9 cellular contexts compared by ENCODE assay signal in genomic region chrX:100829730-100830129, GRCh38. TPM values are rescaled to one million over a fixed set of nuclear protein-coding genes. Genes with fewer than 3 reads are reported as not detected.
DNase-seq lines count a peak whose midpoint lies in the region; ATAC-seq, FAIRE-seq and TF ChIP-seq lines count a peak whose summit lies in the region.
"Had no signal": no experiment of that assay in that cellular context is flagged by ENCODE, and none has a peak within 500 bp of the region (broad histone marks: within the 10 kb centered on the region; RNA-seq: fewer than 3 reads in every experiment).

No MANE protein-coding gene starts in this region.

- H3K9me3 ChIP-seq in endodermal cell (ENCODE audit: control insufficient read depth, low read length): no peaks in the 10 kb centered on the region

- H3K27ac ChIP-seq in endodermal cell (ENCODE audit: low read depth, low read length): no peak overlapping the region

- no peak overlapping the region for H3K27ac Mint-ChIP-seq in endodermal cell
- H3K27ac Mint-ChIP-seq: brain had no signal

- WGBS in endodermal cell (ENCODE audit: insufficient coverage in 1 of 2, insufficient read length in 1 of 2), 2 experiments: 92% methylated on average over 1 of the region's 2 CpGs; no CpG with 5 or more reads in 1 of the 2 experiments

- peaks cover 54% of the 10 kb centered on the region for H3K36me3 Mint-ChIP-seq in endodermal cell (ENCODE audit: low read depth)

- peak; percentile 25; the same call in 1 of the 2 replicates for TF ChIP-seq POLR2A in GM12892 (IDR thresholded peaks at IDR 0.05; ENCODE audit: low read depth, low read length)
- TF ChIP-seq POLR2A in H54 (IDR thresholded peaks at IDR 0.05; ENCODE audit: low read depth, low read length): no peak

- H3K4me1 ChIP-seq in endodermal cell (ENCODE audit: control insufficient read depth, insufficient read depth, low read length): no peaks in the 10 kb centered on the region

- no peak for ATAC-seq in HG02763 (IDR thresholded peaks at IDR 0.05; ENCODE audit: unreplicated experiment)

- no peaks in the 10 kb centered on the region for H3K4me1 Mint-ChIP-seq in endodermal cell
- H3K4me1 Mint-ChIP-seq: brain had no signal

- peaks cover 41% of the 10 kb centered on the region for H3K9me3 Mint-ChIP-seq in endodermal cell
- H3K9me3 Mint-ChIP-seq: brain had no signal

- DNase-seq in GM12892 (ENCODE audit: insufficient read length) (no peak), H54 (ENCODE audit: insufficient read length, low spot score) (peak; percentile 11), NCI-H460 (ENCODE audit: extremely low read depth, low read depth) (peak; percentile 21), fibroblast of mammary gland (ENCODE audit: low read depth) (peak; percentile 28), UCSD-AML1 (lab: John Stamatoyannopoulos, UW; ENCODE audit: unreplicated experiment) (no peak), endodermal cell (no peak)
- DNase-seq in activated effector memory CD4-positive, alpha-beta T cell treated with anti-CD3 and anti-CD28 coated beads, Interleukin-2, amount 50 U/mL, for 16 hours: no peak

- peaks cover 64% of the 10 kb centered on the region for H3K36me3 ChIP-seq in endodermal cell (ENCODE audit: control insufficient read depth, insufficient read depth, low read length)

- no peak overlapping the region for H3K9ac ChIP-seq in endodermal cell (ENCODE audit: extremely low read depth, low read length, poor library complexity, severe bottlenecking)

- no peak for TF ChIP-seq CTCF in fibroblast of mammary gland (conservative IDR thresholded peaks at IDR 0.05; ENCODE audit: control insufficient read depth, insufficient read depth, low read depth, low read length)
- TF ChIP-seq CTCF in endodermal cell (conservative IDR thresholded peaks at IDR 0.05): no peak

- no peak overlapping the region for H3K4me3 Mint-ChIP-seq in endodermal cell
- H3K4me3 Mint-ChIP-seq: brain had no signal

- H3K4me3 ChIP-seq in fibroblast of mammary gland (ENCODE audit: control insufficient read depth, low read depth, low read length) (no peak overlapping the region), endodermal cell (ENCODE audit: low read length) (no peak overlapping the region)

- H3K27me3 Mint-ChIP-seq in endodermal cell (ENCODE audit: insufficient read depth): no peaks in the 10 kb centered on the region
- H3K27me3 Mint-ChIP-seq: brain had no signal

- H3K27me3 ChIP-seq in endodermal cell (ENCODE audit: control insufficient read depth, insufficient read depth, low read length, poor library complexity, severe bottlenecking): no peaks in the 10 kb centered on the region

- FAIRE-seq in GM12892 (lab: Jason Lieb, UNC): peak; percentile 92
- FAIRE-seq in H54 (lab: Jason Lieb, UNC): peak; percentile 83

RNA-seq across cellular contexts. Expression of gene CSTF2, which starts 9.5 kb away (rescaled TPM):
- polyA plus RNA-seq in GM12892 (2012; ENCODE audit: missing spikeins): 24.8 TPM
- total RNA-seq in NCI-H460 (2014; rRNA removed; shearing (Covaris generic)): 60.9 and 77.2 TPM in 2 replicates
- polyA plus RNA-seq in NCI-H460 (2014; cell fraction: nucleus; rRNA removed): 68.6 and 86.2 TPM in 2 replicates
- total RNA-seq in endodermal cell: 10 to 100 TPM; 27.4 to 28.3 TPM
- polyA plus RNA-seq in endodermal cell (2013, experiment 1 of 2): 22.7 TPM
- polyA plus RNA-seq in endodermal cell (2013, experiment 2 of 2): 19.7 TPM

RNA-seq across cellular contexts. Expression of gene NOX1, which starts 44.4 kb away (rescaled TPM):
- polyA plus RNA-seq in GM12892 (2012; ENCODE audit: missing spikeins): 0.11 TPM
- 0.78 and 1.4 TPM in 2 replicates for total RNA-seq in NCI-H460 (2014; rRNA removed; shearing (Covaris generic))
- polyA plus RNA-seq in NCI-H460 (2014; cell fraction: nucleus; rRNA removed): 0.47 TPM in 1 of 2 replicates, not detected in the other
- not detected for total RNA-seq in endodermal cell
- not detected for polyA plus RNA-seq in endodermal cell (2013, experiment 1 of 2)
- polyA plus RNA-seq in endodermal cell (2013, experiment 2 of 2): not detected

Comparison
In these comparisons a context has a peak if more than half of its experiments do, and no peak if none do; other contexts are left out.
1. DNase-seq: peak in H54 (single experiment), NCI-H460 (single experiment) and fibroblast of mammary gland (single experiment); none in GM12892 (single experiment), UCSD-AML1 (single experiment), endodermal cell (single experiment) and activated effector memory CD4-positive, alpha-beta T cell treated with anti-CD3 and anti-CD28 coated beads, Interleukin-2, amount 50 U/mL, for 16 hours (single experiment).